6 cellular contexts compared by ENCODE assay signal in genomic region chr2:200863655-200864205, GRCh38. TPM values are rescaled to one million over a fixed set of nuclear protein-coding genes. Genes with fewer than 3 reads are reported as not detected.
DNase-seq lines count a peak whose midpoint lies in the region; ATAC-seq and TF ChIP-seq lines count a peak whose summit lies in the region.

No MANE protein-coding gene starts in this region.

- H4K20me1 ChIP-seq in BLaER1 treated with 17β-estradiol and CSF1 and Interleukin-3, amounts not matched to agents 10 nM and 100 nM = peaks cover 47 to 50% (median 49%) of the 10 kb centered on the region in 11 experiments

- peak overlapping the region; percentile 97 to 100 (median 99) for H3K27ac ChIP-seq in BLaER1 treated with 17β-estradiol and CSF1 and Interleukin-3, amounts not matched to agents 10 nM and 100 nM
- H3K27ac ChIP-seq in urinary bladder (ENCODE audit: low read depth) = peak overlapping the region; percentile 100

- peaks cover 26 to 69% (median 43%) of the 10 kb centered on the region in 10 experiments for H3K4me1 ChIP-seq in BLaER1 treated with 17β-estradiol and CSF1 and Interleukin-3, amounts not matched to agents 10 nM and 100 nM
- no peaks in the 10 kb centered on the region for H3K4me1 ChIP-seq in urinary bladder (ENCODE audit: insufficient read depth)

- under 1% methylated on average over 30 of the region's 30 CpGs for WGBS in urinary bladder

- DNase-seq in H7 (no peak), iris pigment epithelial cell (ENCODE audit: low read depth) (peak; percentile 12)

- no peaks in the 10 kb centered on the region for H3K27me3 ChIP-seq in BLaER1 treated with 17β-estradiol and CSF1 and Interleukin-3, amounts not matched to agents 10 nM and 100 nM
- H3K27me3 ChIP-seq in H7 (ENCODE audit: control insufficient read depth, insufficient read depth, low read length) = no peaks in the 10 kb centered on the region

- no peaks in the 10 kb centered on the region for H3K9me3 ChIP-seq in BLaER1 treated with 17β-estradiol and CSF1 and Interleukin-3, amounts not matched to agents 10 nM and 100 nM (replicated peaks in 1 of 11)

- H3K36me3 ChIP-seq in BLaER1 treated with 17β-estradiol and CSF1 and Interleukin-3, amounts not matched to agents 10 nM and 100 nM = peaks cover 27 to 43% (median 33%) of the 10 kb centered on the region in 11 experiments
- H3K36me3 ChIP-seq in H7 (replicated peaks; ENCODE audit: control insufficient read depth, insufficient read depth, low read length) = peaks cover 16% of the 10 kb centered on the region
- no peaks in the 10 kb centered on the region for H3K36me3 ChIP-seq in urinary bladder (ENCODE audit: insufficient read depth)

- H3K4me2 ChIP-seq in BLaER1 treated with 17β-estradiol and CSF1 and Interleukin-3, amounts not matched to agents 10 nM and 100 nM = peak overlapping the region; percentile 79 to 98 (median 90); a peak in 21 of 22 replicates

- no peak for ATAC-seq in GM18519 (IDR thresholded peaks at IDR 0.05; ENCODE audit: low FRiP score, unreplicated experiment)

- no peak for TF ChIP-seq CTCF in WI38 (IDR thresholded peaks at IDR 0.05; ENCODE audit: low read depth, low read length)

- peak overlapping the region; percentile 96 to 100 (median 99) for H3K9ac ChIP-seq in BLaER1 treated with 17β-estradiol and CSF1 and Interleukin-3, amounts not matched to agents 10 nM and 100 nM

- peak overlapping the region; percentile 74 to 99 (median 90) for H3K4me3 ChIP-seq in BLaER1 treated with 17β-estradiol and CSF1 and Interleukin-3, amounts not matched to agents 10 nM and 100 nM
- H3K4me3 ChIP-seq in H7 (ENCODE audit: insufficient read depth, low read depth, low read length) (peak overlapping the region; percentile 96), WI38 (ENCODE audit: low read depth, low read length) (peak overlapping the region; percentile 94), urinary bladder (ENCODE audit: low read depth, low read length) (peak overlapping the region; percentile 80)

RNA-seq across cellular contexts. Expression of gene CLK1, which starts 0.7 kb away (rescaled TPM):
- total RNA-seq in H7 (2014; rRNA removed; shearing (Covaris generic)) = 14.7 and 36.0 TPM in 2 replicates
- 251 TPM for total RNA-seq in urinary bladder
- 101 TPM for polyA plus RNA-seq in urinary bladder

RNA-seq across cellular contexts. Expression of gene PPIL3, which starts 25.1 kb away (rescaled TPM):
- 33.4 and 34.6 TPM in 2 replicates for total RNA-seq in H7 (2014; rRNA removed; shearing (Covaris generic))
- total RNA-seq in urinary bladder = 83.1 TPM
- 13.2 TPM for polyA plus RNA-seq in urinary bladder

RNA-seq across cellular contexts. Expression of gene NIF3L1, which starts 25.4 kb away (rescaled TPM):
- total RNA-seq in H7 (2014; rRNA removed; shearing (Covaris generic)) = 73.9 and 91.9 TPM in 2 replicates
- 31.6 TPM for total RNA-seq in urinary bladder
- polyA plus RNA-seq in urinary bladder = 27.8 TPM

RNA-seq across cellular contexts. Expression of gene BZW1, which starts 52.0 kb away (rescaled TPM):
- total RNA-seq in H7 (2014; rRNA removed; shearing (Covaris generic)) = 320 and 349 TPM in 2 replicates
- total RNA-seq in urinary bladder = 317 TPM
- 126 TPM for polyA plus RNA-seq in urinary bladder
